1 cellular context compared by ENCODE assay signal in genomic region chr12:116458492-116458891, GRCh38.
TF ChIP-seq lines count a peak whose summit lies in the region.

No MANE protein-coding gene starts in this region.

TF ChIP-seq in K562, 482 proteins besides CTCF, POLR2A, EP300 and RAD21 (continued from another document):
- TF ChIP-seq MGA (IDR thresholded peaks at IDR 0.05) (peak; percentile 83), BCLAF1 (IDR thresholded peaks at IDR 0.05; ENCODE audit: borderline replicate concordance in 1 of 2, control insufficient read depth in 1 of 2, low read depth in 2 of 2, low read length in 1 of 2) (no peak), RAD51 (IDR thresholded peaks at IDR 0.05; ENCODE audit: borderline replicate concordance, low read depth) (peak; percentile 73; the same call in 1 of the 2 replicates), ZNF316 (IDR thresholded peaks at IDR 0.05) (no peak), CREM (IDR thresholded peaks at IDR 0.05; ENCODE audit: low read depth) (no peak), BHLHE40 (IDR thresholded peaks at IDR 0.05; ENCODE audit: low read length) (peak; percentile 37), L3MBTL2 (IDR thresholded peaks at IDR 0.05) (peak; percentile 91), NFYB (IDR thresholded peaks at IDR 0.05; ENCODE audit: extremely low read depth, insufficient read length) (peak; percentile 12), FOXA1 (IDR thresholded peaks at IDR 0.05; ENCODE audit: borderline replicate concordance) (no peak), TAL1 (IDR thresholded peaks at IDR 0.05) (no peak), CBFA2T2 (conservative IDR thresholded peaks at IDR 0.05) (0 out of 2 replicates have a peak, but pooled peaks have one; percentile 28), YY1 (IDR thresholded peaks at IDR 0.05; ENCODE audit: borderline replicate concordance in 1 of 3, control insufficient read depth in 1 of 3, extremely low read depth in 1 of 3, insufficient read depth in 3 of 3, insufficient read length in 1 of 3, insufficient replicate concordance in 2 of 3, low read depth in 1 of 3, low read length in 2 of 3) (no peak), NR2C1 (IDR thresholded peaks at IDR 0.05) (peak; percentile 80), NR2C1 (tag; IDR thresholded peaks at IDR 0.05) (peak; percentile 89), NR2C2 (CRISPR knock-in tag; IDR thresholded peaks at IDR 0.05) (no peak), NR2C2 (tag; IDR thresholded peaks at IDR 0.05) (peak; percentile 57; the same call in 1 of the 2 replicates)
- TF ChIP-seq, protein P1, sequence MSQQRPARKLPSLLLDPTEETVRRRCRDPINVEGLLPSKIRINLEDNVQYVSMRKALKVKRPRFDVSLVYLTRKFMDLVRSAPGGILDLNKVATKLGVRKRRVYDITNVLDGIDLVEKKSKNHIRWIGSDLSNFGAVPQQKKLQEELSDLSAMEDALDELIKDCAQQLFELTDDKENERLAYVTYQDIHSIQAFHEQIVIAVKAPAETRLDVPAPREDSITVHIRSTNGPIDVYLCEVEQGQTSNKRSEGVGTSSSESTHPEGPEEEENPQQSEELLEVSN (IDR thresholded peaks at IDR 0.05; ENCODE audit: borderline replicate concordance in 1 of 2, extremely low read depth in 1 of 2, insufficient read depth in 1 of 2, insufficient read length in 1 of 2, low read depth in 1 of 2, low read length in 1 of 2, poor library complexity in 1 of 2, severe bottlenecking in 1 of 2) = peak; percentile 43 to 67
- TF ChIP-seq, protein P2, sequence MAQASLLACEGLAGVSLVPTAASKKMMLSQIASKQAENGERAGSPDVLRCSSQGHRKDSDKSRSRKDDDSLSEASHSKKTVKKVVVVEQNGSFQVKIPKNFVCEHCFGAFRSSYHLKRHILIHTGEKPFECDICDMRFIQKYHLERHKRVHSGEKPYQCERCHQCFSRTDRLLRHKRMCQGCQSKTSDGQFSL (CRISPR knock-in tag; IDR thresholded peaks at IDR 0.05) = no peak
- TF ChIP-seq, protein P2 (tag; IDR thresholded peaks at IDR 0.05) = no peak
- TF ChIP-seq, protein P3, sequence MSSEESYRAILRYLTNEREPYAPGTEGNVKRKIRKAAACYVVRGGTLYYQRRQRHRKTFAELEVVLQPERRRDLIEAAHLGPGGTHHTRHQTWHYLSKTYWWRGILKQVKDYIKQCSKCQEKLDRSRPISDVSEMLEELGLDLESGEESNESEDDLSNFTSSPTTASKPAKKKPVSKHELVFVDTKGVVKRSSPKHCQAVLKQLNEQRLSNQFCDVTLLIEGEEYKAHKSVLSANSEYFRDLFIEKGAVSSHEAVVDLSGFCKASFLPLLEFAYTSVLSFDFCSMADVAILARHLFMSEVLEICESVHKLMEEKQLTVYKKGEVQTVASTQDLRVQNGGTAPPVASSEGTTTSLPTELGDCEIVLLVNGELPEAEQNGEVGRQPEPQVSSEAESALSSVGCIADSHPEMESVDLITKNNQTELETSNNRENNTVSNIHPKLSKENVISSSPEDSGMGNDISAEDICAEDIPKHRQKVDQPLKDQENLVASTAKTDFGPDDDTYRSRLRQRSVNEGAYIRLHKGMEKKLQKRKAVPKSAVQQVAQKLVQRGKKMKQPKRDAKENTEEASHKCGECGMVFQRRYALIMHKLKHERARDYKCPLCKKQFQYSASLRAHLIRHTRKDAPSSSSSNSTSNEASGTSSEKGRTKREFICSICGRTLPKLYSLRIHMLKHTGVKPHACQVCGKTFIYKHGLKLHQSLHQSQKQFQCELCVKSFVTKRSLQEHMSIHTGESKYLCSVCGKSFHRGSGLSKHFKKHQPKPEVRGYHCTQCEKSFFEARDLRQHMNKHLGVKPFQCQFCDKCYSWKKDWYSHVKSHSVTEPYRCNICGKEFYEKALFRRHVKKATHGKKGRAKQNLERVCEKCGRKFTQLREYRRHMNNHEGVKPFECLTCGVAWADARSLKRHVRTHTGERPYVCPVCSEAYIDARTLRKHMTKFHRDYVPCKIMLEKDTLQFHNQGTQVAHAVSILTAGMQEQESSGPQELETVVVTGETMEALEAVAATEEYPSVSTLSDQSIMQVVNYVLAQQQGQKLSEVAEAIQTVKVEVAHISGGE (CRISPR knock-in tag; IDR thresholded peaks at IDR 0.05) = no peak
- TF ChIP-seq, protein P4, sequence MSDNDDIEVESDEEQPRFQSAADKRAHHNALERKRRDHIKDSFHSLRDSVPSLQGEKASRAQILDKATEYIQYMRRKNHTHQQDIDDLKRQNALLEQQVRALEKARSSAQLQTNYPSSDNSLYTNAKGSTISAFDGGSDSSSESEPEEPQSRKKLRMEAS (CRISPR knock-in tag; IDR thresholded peaks at IDR 0.05) = peak; percentile 64
- TF ChIP-seq, protein P5, sequence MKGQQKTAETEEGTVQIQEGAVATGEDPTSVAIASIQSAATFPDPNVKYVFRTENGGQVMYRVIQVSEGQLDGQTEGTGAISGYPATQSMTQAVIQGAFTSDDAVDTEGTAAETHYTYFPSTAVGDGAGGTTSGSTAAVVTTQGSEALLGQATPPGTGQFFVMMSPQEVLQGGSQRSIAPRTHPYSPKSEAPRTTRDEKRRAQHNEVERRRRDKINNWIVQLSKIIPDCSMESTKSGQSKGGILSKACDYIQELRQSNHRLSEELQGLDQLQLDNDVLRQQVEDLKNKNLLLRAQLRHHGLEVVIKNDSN (CRISPR knock-in tag; IDR thresholded peaks at IDR 0.05) = peak; percentile 89
